8 cellular contexts compared by ENCODE assay signal in the genomic region with DNA sequence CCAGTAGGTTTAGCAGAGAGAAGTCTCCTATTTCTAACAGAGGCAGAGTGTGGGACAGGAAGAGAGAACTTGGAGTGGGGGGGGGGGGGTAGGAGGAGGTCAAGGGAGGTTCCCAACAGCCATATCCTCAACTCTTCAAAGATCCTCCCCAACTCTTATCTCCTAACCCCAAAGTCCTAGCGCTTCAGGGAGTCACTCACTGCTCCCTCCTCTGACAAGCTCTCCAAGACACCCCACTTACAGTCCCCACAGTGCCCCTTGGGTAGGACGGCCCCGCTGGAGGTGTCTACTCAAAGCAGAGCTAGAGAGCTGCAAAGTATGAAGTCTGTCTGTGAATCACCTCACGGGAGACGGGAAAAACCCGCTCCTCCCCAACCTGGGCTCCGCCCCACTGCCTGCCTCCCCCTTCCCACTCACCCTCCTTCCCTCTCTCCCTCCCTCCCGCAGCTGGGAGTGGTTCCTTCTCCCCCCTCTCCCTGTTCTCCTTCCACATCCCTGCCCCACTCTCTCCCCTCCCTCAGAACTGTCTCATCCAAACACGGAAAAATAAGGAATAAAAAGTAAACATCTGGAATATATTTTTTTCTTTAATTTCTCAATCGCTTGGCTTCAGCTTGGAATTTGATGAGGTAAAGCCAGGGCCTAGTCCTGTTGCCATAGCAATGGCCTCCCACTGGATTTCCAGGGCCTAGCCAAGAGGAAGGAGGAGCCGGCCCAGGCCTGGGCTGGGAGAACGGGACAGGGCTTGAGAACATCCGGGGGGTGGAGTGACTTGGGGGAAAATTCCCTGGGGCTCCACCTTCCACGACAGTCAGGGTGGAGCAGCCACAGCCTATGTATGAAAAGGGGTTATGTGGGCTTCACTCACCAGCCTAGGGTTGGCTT. TPM values are rescaled to one million over a fixed set of nuclear protein-coding genes. Genes with fewer than 3 reads are reported as not detected.
DNase-seq lines count a peak whose midpoint lies in the region; ATAC-seq and TF ChIP-seq lines count a peak whose summit lies in the region.

No MANE protein-coding gene starts in this region.

- H3K9me3 ChIP-seq in duodenal mucosa (ENCODE audit: control insufficient read depth in 1 of 2, low read length in 2 of 2) (no peaks in the 10 kb centered on the region), liver (ENCODE audit: control insufficient read depth in 4 of 4, low read length in 3 of 4) (no peaks in the 10 kb centered on the region), subcutaneous abdominal adipose tissue (ENCODE audit: control insufficient read depth in 5 of 5, low read length in 5 of 5) (no peaks in the 10 kb centered on the region)

- peak; percentile 93 for DNase-seq in ACHN
- peak; percentile 97 for DNase-seq in GM04503 (ENCODE audit: low read depth)
- peak; percentile 54 for DNase-seq in RKO (ENCODE audit: low spot score)
- DNase-seq in NCI-H1092 (lab: John Stamatoyannopoulos, UW), result no peak

- H3K4me3 ChIP-seq in duodenal mucosa (ENCODE audit: low read depth in 1 of 2, low read length in 2 of 2) (peak overlapping the region; percentile 72 to 81), liver (ENCODE audit: low read depth in 1 of 3, low read length in 3 of 3) (peak overlapping the region in 2 of 3 donors; percentile 37 to 47), subcutaneous abdominal adipose tissue (ENCODE audit: low read depth in 1 of 5, low read length in 5 of 5) (peak overlapping the region; percentile 80 to 95 (median 85))

- TF ChIP-seq CTCF in liver (IDR thresholded peaks at IDR 0.05; ENCODE audit: low read depth, low read length, missing input control), result no peak

- H3K36me3 ChIP-seq in duodenal mucosa (ENCODE audit: control insufficient read depth in 1 of 2, insufficient read depth in 2 of 2, low read length in 2 of 2) (peaks cover 12 to 33% of the 10 kb centered on the region in 2 donors), liver (ENCODE audit: control insufficient read depth in 4 of 4, insufficient read depth in 3 of 4, low read depth in 1 of 4, low read length in 3 of 4) (peaks cover 5 to 13% (median 8%) of the 10 kb centered on the region in 4 donors), subcutaneous abdominal adipose tissue (ENCODE audit: control insufficient read depth in 5 of 5, insufficient read depth in 5 of 5, low read length in 5 of 5) (peaks cover 0 to 39% (median 25%) of the 10 kb centered on the region in 5 donors)

- H3K27ac ChIP-seq in duodenal mucosa (ENCODE audit: low read depth, low read length), result peak overlapping the region; percentile 70
- peak overlapping the region; percentile 82 to 87 for H3K27ac ChIP-seq in liver (ENCODE audit: low read depth in 1 of 2, low read length in 2 of 2)
- peak overlapping the region; percentile 96 for H3K27ac ChIP-seq in subcutaneous abdominal adipose tissue (ENCODE audit: low read depth, low read length)

- ATAC-seq in HG02678 (IDR thresholded peaks at IDR 0.05; ENCODE audit: unreplicated experiment), result no peak

- WGBS in liver, result 20% methylated on average over 14 of the region's 14 CpGs

- H3K9ac ChIP-seq in duodenal mucosa (ENCODE audit: low read depth in 1 of 2, low read length in 2 of 2) (peak overlapping the region; percentile 46 to 70), liver (ENCODE audit: low read depth in 1 of 2, low read length in 2 of 2) (no peak overlapping the region), subcutaneous abdominal adipose tissue (ENCODE audit: low read length in 5 of 5) (peak overlapping the region; percentile 57 to 97 (median 82))

- peak; percentile 32 to 44 for TF ChIP-seq RAD21 in liver (IDR thresholded peaks at IDR 0.05)

- H3K27me3 ChIP-seq in duodenal mucosa (ENCODE audit: control insufficient read depth in 1 of 2, insufficient read depth in 2 of 2, low read length in 2 of 2), result no peaks in the 10 kb centered on the region
- H3K27me3 ChIP-seq in liver (ENCODE audit: control insufficient read depth in 4 of 4, insufficient read depth in 4 of 4, low read length in 3 of 4), result no peaks in the 10 kb centered on the region
- H3K27me3 ChIP-seq in subcutaneous abdominal adipose tissue (ENCODE audit: control insufficient read depth in 5 of 5, insufficient read depth in 4 of 5, low read length in 5 of 5), result peaks cover 0 to 4% (median 0%) of the 10 kb centered on the region in 5 donors

- in situ Hi-C loops in ACHN (cut with HindIII; ENCODE audit: low pct_ligation_motif_present, low pct_unique_long_range_greater_than_20kb, low sequenced_read_pairs), result no loop called here

- H3K4me1 ChIP-seq in duodenal mucosa (ENCODE audit: control insufficient read depth in 1 of 2, insufficient read depth in 2 of 2, low read length in 2 of 2) (peaks cover 47 to 63% of the 10 kb centered on the region in 2 donors), liver (ENCODE audit: control insufficient read depth in 4 of 4, insufficient read depth in 4 of 4, low read length in 3 of 4) (peaks cover 13 to 68% (median 51%) of the 10 kb centered on the region in 4 donors), subcutaneous abdominal adipose tissue (ENCODE audit: control insufficient read depth in 5 of 5, insufficient read depth in 5 of 5, low read length in 5 of 5) (peaks cover 34 to 83% (median 78%) of the 10 kb centered on the region in 5 donors)

TF ChIP-seq in liver, 16 proteins besides CTCF, POLR2A, EP300 and RAD21:
- peak; percentile 62 to 75 for TF ChIP-seq JUND (IDR thresholded peaks at IDR 0.05)
- TF ChIP-seq FOXA1 (IDR thresholded peaks at IDR 0.05), result no peak
- TF ChIP-seq HNF4G (IDR thresholded peaks at IDR 0.05), result no peak
- peak; percentile 28 for TF ChIP-seq TAF1 (conservative IDR thresholded peaks at IDR 0.05)
- TF ChIP-seq, protein P1, sequence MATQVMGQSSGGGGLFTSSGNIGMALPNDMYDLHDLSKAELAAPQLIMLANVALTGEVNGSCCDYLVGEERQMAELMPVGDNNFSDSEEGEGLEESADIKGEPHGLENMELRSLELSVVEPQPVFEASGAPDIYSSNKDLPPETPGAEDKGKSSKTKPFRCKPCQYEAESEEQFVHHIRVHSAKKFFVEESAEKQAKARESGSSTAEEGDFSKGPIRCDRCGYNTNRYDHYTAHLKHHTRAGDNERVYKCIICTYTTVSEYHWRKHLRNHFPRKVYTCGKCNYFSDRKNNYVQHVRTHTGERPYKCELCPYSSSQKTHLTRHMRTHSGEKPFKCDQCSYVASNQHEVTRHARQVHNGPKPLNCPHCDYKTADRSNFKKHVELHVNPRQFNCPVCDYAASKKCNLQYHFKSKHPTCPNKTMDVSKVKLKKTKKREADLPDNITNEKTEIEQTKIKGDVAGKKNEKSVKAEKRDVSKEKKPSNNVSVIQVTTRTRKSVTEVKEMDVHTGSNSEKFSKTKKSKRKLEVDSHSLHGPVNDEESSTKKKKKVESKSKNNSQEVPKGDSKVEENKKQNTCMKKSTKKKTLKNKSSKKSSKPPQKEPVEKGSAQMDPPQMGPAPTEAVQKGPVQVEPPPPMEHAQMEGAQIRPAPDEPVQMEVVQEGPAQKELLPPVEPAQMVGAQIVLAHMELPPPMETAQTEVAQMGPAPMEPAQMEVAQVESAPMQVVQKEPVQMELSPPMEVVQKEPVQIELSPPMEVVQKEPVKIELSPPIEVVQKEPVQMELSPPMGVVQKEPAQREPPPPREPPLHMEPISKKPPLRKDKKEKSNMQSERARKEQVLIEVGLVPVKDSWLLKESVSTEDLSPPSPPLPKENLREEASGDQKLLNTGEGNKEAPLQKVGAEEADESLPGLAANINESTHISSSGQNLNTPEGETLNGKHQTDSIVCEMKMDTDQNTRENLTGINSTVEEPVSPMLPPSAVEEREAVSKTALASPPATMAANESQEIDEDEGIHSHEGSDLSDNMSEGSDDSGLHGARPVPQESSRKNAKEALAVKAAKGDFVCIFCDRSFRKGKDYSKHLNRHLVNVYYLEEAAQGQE (IDR thresholded peaks at IDR 0.05), result peak; percentile 83
- TF ChIP-seq EGR1 (IDR thresholded peaks at IDR 0.05; ENCODE audit: low read depth in 2 of 2), result peak; percentile 15 to 36
- peak; percentile 21 to 41 for TF ChIP-seq HNF4A (conservative IDR thresholded peaks at IDR 0.05)
- TF ChIP-seq, protein P2, sequence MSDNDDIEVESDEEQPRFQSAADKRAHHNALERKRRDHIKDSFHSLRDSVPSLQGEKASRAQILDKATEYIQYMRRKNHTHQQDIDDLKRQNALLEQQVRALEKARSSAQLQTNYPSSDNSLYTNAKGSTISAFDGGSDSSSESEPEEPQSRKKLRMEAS (IDR thresholded peaks at IDR 0.05), result peak; percentile 9
- peak; percentile 32 to 40 for TF ChIP-seq RXRA (IDR thresholded peaks at IDR 0.05)
- TF ChIP-seq, protein P3, sequence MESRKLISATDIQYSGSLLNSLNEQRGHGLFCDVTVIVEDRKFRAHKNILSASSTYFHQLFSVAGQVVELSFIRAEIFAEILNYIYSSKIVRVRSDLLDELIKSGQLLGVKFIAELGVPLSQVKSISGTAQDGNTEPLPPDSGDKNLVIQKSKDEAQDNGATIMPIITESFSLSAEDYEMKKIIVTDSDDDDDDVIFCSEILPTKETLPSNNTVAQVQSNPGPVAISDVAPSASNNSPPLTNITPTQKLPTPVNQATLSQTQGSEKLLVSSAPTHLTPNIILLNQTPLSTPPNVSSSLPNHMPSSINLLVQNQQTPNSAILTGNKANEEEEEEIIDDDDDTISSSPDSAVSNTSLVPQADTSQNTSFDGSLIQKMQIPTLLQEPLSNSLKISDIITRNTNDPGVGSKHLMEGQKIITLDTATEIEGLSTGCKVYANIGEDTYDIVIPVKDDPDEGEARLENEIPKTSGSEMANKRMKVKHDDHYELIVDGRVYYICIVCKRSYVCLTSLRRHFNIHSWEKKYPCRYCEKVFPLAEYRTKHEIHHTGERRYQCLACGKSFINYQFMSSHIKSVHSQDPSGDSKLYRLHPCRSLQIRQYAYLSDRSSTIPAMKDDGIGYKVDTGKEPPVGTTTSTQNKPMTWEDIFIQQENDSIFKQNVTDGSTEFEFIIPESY (IDR thresholded peaks at IDR 0.05), result no peak
- TF ChIP-seq SP1 (IDR thresholded peaks at IDR 0.05), result peak; percentile 70
- peak; percentile 55 for TF ChIP-seq NR2F2 (IDR thresholded peaks at IDR 0.05)
- TF ChIP-seq, protein P4, sequence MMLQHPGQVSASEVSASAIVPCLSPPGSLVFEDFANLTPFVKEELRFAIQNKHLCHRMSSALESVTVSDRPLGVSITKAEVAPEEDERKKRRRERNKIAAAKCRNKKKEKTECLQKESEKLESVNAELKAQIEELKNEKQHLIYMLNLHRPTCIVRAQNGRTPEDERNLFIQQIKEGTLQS (IDR thresholded peaks at IDR 0.05), result no peak
- peak; percentile 55 for TF ChIP-seq YY1 (IDR thresholded peaks at IDR 0.05)
- TF ChIP-seq GABPA (IDR thresholded peaks at IDR 0.05 in 1 of 2, conservative IDR thresholded peaks at IDR 0.05 in 1 of 2), result peak in 1 of 2 donors; percentile 54
- TF ChIP-seq FOXA2 (IDR thresholded peaks at IDR 0.05), result no peak

RNA-seq across cellular contexts. Expression of a gene that starts 2.5 kb away (rescaled TPM):
- total RNA-seq in liver, result 10 to 100 TPM; 28.3 to 61.9 TPM
- polyA plus RNA-seq in liver, result 10 to 100 TPM; 32.0 to 67.1 TPM

RNA-seq across cellular contexts. Expression of a gene that starts 13.5 kb away (rescaled TPM):
- total RNA-seq in liver, result 10 to 100 TPM; 28.5 to 45.3 TPM
- polyA plus RNA-seq in liver, result 10 to 100 TPM; 13.9 to 28.2 TPM

RNA-seq across cellular contexts. Expression of a gene that starts 15.9 kb away (rescaled TPM):
- total RNA-seq in liver, result under 1 TPM; 0.28 to 0.33 TPM
- under 1 TPM; 0.18 TPM for polyA plus RNA-seq in liver

RNA-seq across cellular contexts. Expression of a gene that starts 58.7 kb away (rescaled TPM):
- total RNA-seq in liver, result 1 to 10 TPM in 1 of 2 donors, not detected in 1; 4.9 TPM
- under 1 TPM in 1 of 2 donors, not detected in 1; 0.22 TPM for polyA plus RNA-seq in liver

Comparison
In these comparisons a context has a peak if more than half of its experiments do, and no peak if none do; other contexts are left out.
1. H3K9ac ChIP-seq: peak in duodenal mucosa (2 of 2) and subcutaneous abdominal adipose tissue (5 of 5); none in liver (0 of 2).
2. Peak in every context shown above with its lines, with median percentiles within 50 percentile points of each other: H3K27ac ChIP-seq and H3K4me3 ChIP-seq.